25 cellular contexts compared by ENCODE assay signal in genomic region chr14:77102154-77102553, GRCh38. TPM values are rescaled to one million over a fixed set of nuclear protein-coding genes. Genes with fewer than 3 reads are reported as not detected.
DNase-seq lines count a peak whose midpoint lies in the region; ATAC-seq, FAIRE-seq and TF ChIP-seq lines count a peak whose summit lies in the region.
"Had no signal": no experiment of that assay in that cellular context is flagged by ENCODE, and none has a peak within 500 bp of the region (broad histone marks: within the 10 kb centered on the region; RNA-seq: fewer than 3 reads in every experiment).

No MANE protein-coding gene starts in this region.

- no peaks in the 10 kb centered on the region for H3K27me3 Mint-ChIP-seq in stimulated activated memory B cell treated with anti-CD40 and anti-IgM and Interleukin-4, amounts not matched to agents 10 μg/mL and 1 μg/mL and 100 μg/mL, for 72 hours
- H3K27me3 Mint-ChIP-seq: activated CD4-positive, alpha-beta T cell treated with anti-CD3 and anti-CD28 coated beads, Interleukin-2, amount 10 ng/mL, durations not matched to agents 24 days and 14 days; activated naive CD8-positive, alpha-beta T cell treated with anti-CD3 and anti-CD28 coated beads, Interleukin-2, amount 10 ng/mL, durations not matched to agents 7 days and 5 days; activated T-helper 17 cell treated with anti-CD3 and anti-CD28 coated beads, Interleukin-2, amount 50 U/mL, for 72 hours; CD4-positive, alpha-beta memory T cell had no signal

- in situ Hi-C loops in G401 (cut with HindIII; ENCODE audit: low sequenced_read_pairs) (no loop called here), ACHN (cut with HindIII; ENCODE audit: low pct_ligation_motif_present, low pct_unique_long_range_greater_than_20kb, low sequenced_read_pairs) (no loop called here), GM13976 (cut with MboI; ENCODE audit: low sequenced_read_pairs, unreplicated experiment) (no loop called here)

- H3K4me1 ChIP-seq in colonic mucosa = peaks cover 14% of the 10 kb centered on the region
- H3K4me1 ChIP-seq in kidney (ENCODE audit: control insufficient read depth in 1 of 2, insufficient read depth in 1 of 2, low read depth in 1 of 2, low read length in 2 of 2) = peaks cover 22 to 23% of the 10 kb centered on the region in 2 donors

- H3K36me3 ChIP-seq in colonic mucosa = no peaks in the 10 kb centered on the region
- H3K36me3 ChIP-seq in kidney (ENCODE audit: control insufficient read depth in 1 of 2, insufficient read depth in 2 of 2, low read length in 2 of 2) = peaks cover 0 to 13% of the 10 kb centered on the region in 2 donors

- peak overlapping the region; percentile 52 for H3K27ac Mint-ChIP-seq in stimulated activated memory B cell treated with anti-CD40 and anti-IgM and Interleukin-4, amounts not matched to agents 10 μg/mL and 1 μg/mL and 100 μg/mL, for 72 hours
- H3K27ac Mint-ChIP-seq: activated CD4-positive, alpha-beta T cell treated with anti-CD3 and anti-CD28 coated beads, Interleukin-2, amount 10 ng/mL, durations not matched to agents 24 days and 14 days; activated naive CD8-positive, alpha-beta T cell treated with anti-CD3 and anti-CD28 coated beads, Interleukin-2, amount 10 ng/mL, durations not matched to agents 7 days and 5 days; endodermal cell; H9 had no signal

- FAIRE-seq in kidney (lab: Jason Lieb, UNC) = no peak
- FAIRE-seq: G401.6, RCC 7860 had no signal

- intact Hi-C loops in colonic mucosa (cut with DNase I) (no loop called here), kidney (cut with DNase I) (no loop called here)

- peak overlapping the region in 1 of 2 donors; percentile 6 for H3K9ac ChIP-seq in colonic mucosa (ENCODE audit: low read depth in 2 of 2, low read length in 2 of 2)
- no peak overlapping the region for H3K9ac ChIP-seq in kidney (ENCODE audit: low read length in 2 of 2)

- peak overlapping the region; percentile 98 for H3K27ac ChIP-seq in colonic mucosa
- no peak overlapping the region for H3K27ac ChIP-seq in kidney (ENCODE audit: low read depth in 2 of 2, low read length in 2 of 2)
- H3K27ac ChIP-seq: SK-N-MC had no signal

- DNase-seq in G401 (ENCODE audit: low spot score) (peak; percentile 11), colonic mucosa (peak; percentile 26), medulla oblongata (ENCODE audit: extremely low spot score) (peak; percentile 85), ACHN (no peak), kidney (no peak), GM13976 (ENCODE audit: low spot score) (no peak)
- DNase-seq: activated CD4-positive, alpha-beta T cell treated with anti-CD3 and anti-CD28 coated beads, Interleukin-2, amount 10 ng/mL, durations not matched to agents 24 days and 14 days; activated naive CD8-positive, alpha-beta T cell treated with anti-CD3 and anti-CD28 coated beads, Interleukin-2, amount 10 ng/mL, durations not matched to agents 7 days and 5 days; CD4-positive, alpha-beta memory T cell; endodermal cell; H9; NCI-H1436 treated with DMSO at 0.1 percent for 48 hours; NCI-H524; NK-92 treated with Interleukin-12 subunit alpha and Interleukin-12 subunit beta, amount 100 ng/mL, for 24 hours; retina; stimulated activated CD8-positive, alpha-beta memory T cell treated with anti-CD3 and anti-CD28 coated beads, Interleukin-4, amount 100 ng/mL, for 48 hours had no signal

- H3K4me3 ChIP-seq in colonic mucosa = no peak overlapping the region
- no peak overlapping the region for H3K4me3 ChIP-seq in kidney (ENCODE audit: low read length in 2 of 2)
- H3K4me3 ChIP-seq: SK-N-MC had no signal

- H3K4me3 Mint-ChIP-seq in stimulated activated memory B cell treated with anti-CD40 and anti-IgM and Interleukin-4, amounts not matched to agents 10 μg/mL and 1 μg/mL and 100 μg/mL, for 72 hours = no peak overlapping the region
- H3K4me3 Mint-ChIP-seq: activated CD4-positive, alpha-beta T cell treated with anti-CD3 and anti-CD28 coated beads, Interleukin-2, amount 10 ng/mL, durations not matched to agents 24 days and 14 days; activated naive CD8-positive, alpha-beta T cell treated with anti-CD3 and anti-CD28 coated beads, Interleukin-2, amount 10 ng/mL, durations not matched to agents 7 days and 5 days; activated T-helper 17 cell treated with anti-CD3 and anti-CD28 coated beads, Interleukin-2, amount 50 U/mL, for 72 hours; CD4-positive, alpha-beta memory T cell; endodermal cell; H9 had no signal

- ATAC-seq in stimulated activated memory B cell treated with anti-CD40 and anti-IgM and Interleukin-4, amounts not matched to agents 10 μg/mL and 1 μg/mL and 100 μg/mL, for 72 hours = no peak
- no peak for ATAC-seq in GM21390 (IDR thresholded peaks at IDR 0.05; ENCODE audit: unreplicated experiment)
- ATAC-seq: activated T-helper 17 cell treated with anti-CD3 and anti-CD28 coated beads, Interleukin-2, amount 50 U/mL, for 72 hours had no signal

- TF ChIP-seq CTCF in colonic mucosa (IDR thresholded peaks at IDR 0.05) = no peak
- TF ChIP-seq CTCF in kidney (IDR thresholded peaks at IDR 0.05; ENCODE audit: borderline replicate concordance, extremely low read depth, insufficient read depth) = no peak
- TF ChIP-seq CTCF in GM13976 (IDR thresholded peaks at IDR 0.05; ENCODE audit: borderline replicate concordance, control extremely low read depth, extremely low read depth, insufficient read depth, missing control alignments) = no peak

- H3K4me1 Mint-ChIP-seq in stimulated activated memory B cell treated with anti-CD40 and anti-IgM and Interleukin-4, amounts not matched to agents 10 μg/mL and 1 μg/mL and 100 μg/mL, for 72 hours = peaks cover 68% of the 10 kb centered on the region

- no peaks in the 10 kb centered on the region for H3K27me3 ChIP-seq in colonic mucosa

- H3K9me3 Mint-ChIP-seq in stimulated activated memory B cell treated with anti-CD40 and anti-IgM and Interleukin-4, amounts not matched to agents 10 μg/mL and 1 μg/mL and 100 μg/mL, for 72 hours = no peaks in the 10 kb centered on the region
- H3K9me3 Mint-ChIP-seq: activated CD4-positive, alpha-beta T cell treated with anti-CD3 and anti-CD28 coated beads, Interleukin-2, amount 10 ng/mL, durations not matched to agents 24 days and 14 days; activated naive CD8-positive, alpha-beta T cell treated with anti-CD3 and anti-CD28 coated beads, Interleukin-2, amount 10 ng/mL, durations not matched to agents 7 days and 5 days; activated T-helper 17 cell treated with anti-CD3 and anti-CD28 coated beads, Interleukin-2, amount 50 U/mL, for 72 hours; CD4-positive, alpha-beta memory T cell; endodermal cell; H9 had no signal

- no peaks in the 10 kb centered on the region for H3K9me3 ChIP-seq in colonic mucosa
- no peaks in the 10 kb centered on the region for H3K9me3 ChIP-seq in kidney (ENCODE audit: control insufficient read depth in 1 of 2, low read length in 2 of 2)

- H3K36me3 Mint-ChIP-seq in stimulated activated memory B cell treated with anti-CD40 and anti-IgM and Interleukin-4, amounts not matched to agents 10 μg/mL and 1 μg/mL and 100 μg/mL, for 72 hours = peaks cover 14% of the 10 kb centered on the region

RNA-seq across cellular contexts. Expression of gene CIPC, which starts 4.1 kb away (rescaled TPM):
- total RNA-seq in G401 (2014; rRNA removed; shearing (Covaris generic)) = 30.5 and 32.2 TPM in 2 replicates
- total RNA-seq in colonic mucosa = 10 to 100 TPM; 18.2 to 38.4 TPM
- total RNA-seq in kidney = 23.5 TPM
- 12.8 TPM for polyA plus RNA-seq in kidney (ENCODE audit: insufficient read depth, low read depth, low replicate concordance)

RNA-seq across cellular contexts. Expression of gene ZDHHC22, which starts 39.4 kb away (rescaled TPM):
- 0.25 TPM in 1 of 2 replicates, not detected in the other for total RNA-seq in G401 (2014; rRNA removed; shearing (Covaris generic))
- total RNA-seq in colonic mucosa (under 1 TPM; 0.07 to 0.42 TPM), kidney (not detected)
- not detected for polyA plus RNA-seq in kidney (ENCODE audit: insufficient read depth, low read depth, low replicate concordance)
- total RNA-seq: activated CD4-positive, alpha-beta T cell treated with anti-CD3 and anti-CD28 coated beads, Interleukin-2, amount 10 ng/mL, durations not matched to agents 24 days and 14 days; activated naive CD8-positive, alpha-beta T cell treated with anti-CD3 and anti-CD28 coated beads, Interleukin-2, amount 10 ng/mL, durations not matched to agents 7 days and 5 days; activated T-helper 17 cell treated with anti-CD3 and anti-CD28 coated beads, Interleukin-2, amount 50 U/mL, for 72 hours; CD4-positive, alpha-beta memory T cell; liver; MCF 10A; T-helper 2 cell treated with Interferon-gamma antibody and Interleukin-4, amounts not matched to agents 100 ng/mL and 5 ng/mL, for 36 hours had no signal
- polyA plus RNA-seq: CD4-positive, alpha-beta memory T cell; liver had no signal

Comparison
In these comparisons a context has a peak if more than half of its experiments do, and no peak if none do; other contexts are left out.
1. DNase-seq: peak in G401 (single experiment), colonic mucosa (single experiment) and medulla oblongata (single experiment); none in ACHN (single experiment), kidney (single experiment) and GM13976 (single experiment).